ENCODE assay signal across 9 cellular contexts in the genomic region with DNA sequence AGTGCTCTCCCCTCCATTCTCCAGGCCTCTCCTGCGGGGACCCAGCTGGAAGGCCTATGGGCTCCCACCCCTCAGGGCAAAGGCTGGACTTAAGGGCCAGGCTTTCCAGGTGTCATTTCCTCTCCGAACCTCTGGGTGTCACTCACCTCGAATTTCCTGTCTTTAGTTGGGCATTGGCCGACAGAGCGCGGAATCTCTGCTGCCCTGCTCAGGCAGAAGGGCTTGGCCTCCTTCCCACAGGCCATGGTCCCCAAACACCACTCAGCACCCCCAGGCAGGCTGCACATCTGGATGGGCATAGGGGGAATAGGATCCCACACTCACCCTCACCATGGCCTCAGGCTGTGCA.
DNase-seq lines count a peak whose midpoint lies in the region; ATAC-seq, FAIRE-seq and TF ChIP-seq lines count a peak whose summit lies in the region.
"Had no signal": no experiment of that assay in that cellular context is flagged by ENCODE, and none has a peak within 500 bp of the region (broad histone marks: within the 10 kb centered on the region; RNA-seq: fewer than 3 reads in every experiment).

No MANE protein-coding gene starts in this region.

- CTCF ChIA-PET in K562 (lab: Yijun Ruan, JAX; ENCODE audit: low intra/inter-chr PET ratio), result interaction anchor here (7.7 kb wide), 1 partner anchor 275 kb away, joined by 97 read pairs; no protein-coding TSS in a partner anchor
- CTCF ChIA-PET in HepG2 (lab: Yijun Ruan, JAX; ENCODE audit: low intra/inter-chr PET ratio, low total read pairs), result interaction anchor here (1.4 to 5.8 kb wide), 3 partner anchors 72 to 202 kb away, joined by 7 to 77 read pairs (median 7); no protein-coding TSS in a partner anchor

- TF ChIP-seq RAD21 in K562 (CRISPR knock-in tag; conservative IDR thresholded peaks at IDR 0.05 in 1 of 2, IDR thresholded peaks at IDR 0.05 in 1 of 2) (no peak), HepG2 (CRISPR knock-in tag; IDR thresholded peaks at IDR 0.05) (no peak)

- H3K27ac ChIP-seq in ACC112 (ENCODE audit: low read depth, low read length) (no peak overlapping the region), K562 (ENCODE audit: extremely low read depth, low read depth, low read length) (no peak overlapping the region), HepG2 (ENCODE audit: extremely low read length, insufficient read depth, low read length) (no peak overlapping the region)
- H3K27ac ChIP-seq: SK-N-MC had no signal

- ATAC-seq in K562, result peak; percentile 69
- peak; percentile 87 for ATAC-seq in HepG2
- no peak for ATAC-seq in GM21528 (IDR thresholded peaks at IDR 0.05; ENCODE audit: low FRiP score, unreplicated experiment)
- ATAC-seq in GM19395 (IDR thresholded peaks at IDR 0.05; ENCODE audit: unreplicated experiment), result no peak
- no peak for ATAC-seq in GM18520 (IDR thresholded peaks at IDR 0.05; ENCODE audit: unreplicated experiment)

- POLR2A ChIA-PET in K562 (lab: Yijun Ruan, JAX), result interaction anchor here (0.5 to 0.6 kb wide), 2 partner anchors 115 to 386 kb away, joined by 3 read pairs; no protein-coding TSS in a partner anchor
- POLR2A ChIA-PET in HepG2 (lab: Yijun Ruan, JAX), result interaction anchor here (0.8 to 1.5 kb wide), 2 partner anchors 45 to 213 kb away, joined by 3 read pairs; a partner anchor contains a TSS

- no peak for DNase-seq in GM13977 (ENCODE audit: low spot score)
- DNase-seq in K562 (ENCODE audit: extremely low read depth in 1 of 4, low spot score in 3 of 4), result peak in 3 of 4 experiments; percentile 33 to 35 (median 35)
- peak; percentile 67 for DNase-seq in HepG2 (ENCODE audit: low spot score)
- DNase-seq in mucosa of gallbladder (ENCODE audit: low spot score), result no peak

- no peak for FAIRE-seq in K562 (lab: Jason Lieb, UNC)
- peak; percentile 77 for FAIRE-seq in HepG2 (lab: Jason Lieb, UNC)

- H3K9ac ChIP-seq in K562 (ENCODE audit: insufficient read depth in 1 of 2, low read depth in 2 of 2, low read length in 2 of 2) (no peak overlapping the region), HepG2 (ENCODE audit: insufficient read depth, low read depth, low read length) (peak overlapping the region; percentile 54)

- H3K27me3 ChIP-seq in ACC112 (ENCODE audit: insufficient read depth, low read length), result peaks cover 10% of the 10 kb centered on the region; the same call in 1 of the 2 replicates
- H3K27me3 ChIP-seq in K562 (ENCODE audit: control insufficient read depth in 2 of 2, insufficient read depth in 2 of 2, low read length in 2 of 2), result peaks cover 6 to 34% of the 10 kb centered on the region in 2 experiments; a peak in 3 of 5 replicates
- H3K27me3 ChIP-seq in HepG2 (ENCODE audit: control insufficient read depth in 1 of 2, insufficient read depth in 2 of 2, low read length in 2 of 2), result peaks cover 0 to 13% of the 10 kb centered on the region in 2 experiments; a peak in 3 of 5 replicates

- peak overlapping the region; percentile 65 for H3K4me3 ChIP-seq in ACC112 (ENCODE audit: low read depth, low read length)
- H3K4me3 ChIP-seq in K562, result no peak overlapping the region
- peak overlapping the region; percentile 69 to 76 (median 73); a peak in 5 of 6 replicates for H3K4me3 ChIP-seq in HepG2 (replicated peaks in 1 of 3; ENCODE audit: insufficient read depth in 1 of 3, low read depth in 2 of 3, low read length in 3 of 3)
- H3K4me3 ChIP-seq: SK-N-MC had no signal

- TF ChIP-seq POLR2A in K562 (conservative IDR thresholded peaks at IDR 0.05) (no peak), HepG2 (IDR thresholded peaks at IDR 0.05; ENCODE audit: insufficient read depth in 1 of 2, low read depth in 2 of 2, low read length in 2 of 2) (peak in 1 of 2 experiments; percentile 18; a peak in 1 of 4 replicates)

- TF ChIP-seq CTCF in GM13977 (IDR thresholded peaks at IDR 0.05; ENCODE audit: extremely low read depth, insufficient read depth, missing control alignments) (peak; percentile 13), K562 (IDR thresholded peaks at IDR 0.05 in 2 of 3, conservative IDR thresholded peaks at IDR 0.05 in 1 of 3; ENCODE audit: insufficient read depth in 2 of 3, low read depth in 1 of 3, low read length in 3 of 3) (peak; percentile 33 to 47 (median 45); a peak in 4 of 6 replicates), HepG2 (CRISPR knock-in tag; IDR thresholded peaks at IDR 0.05) (peak; percentile 65)

- H3K36me3 ChIP-seq in ACC112 (ENCODE audit: insufficient read depth, low read length) (no peaks in the 10 kb centered on the region), K562 (ENCODE audit: control insufficient read depth, insufficient read depth, low read length) (no peaks in the 10 kb centered on the region), HepG2 (replicated peaks in 1 of 2; ENCODE audit: control insufficient read depth in 1 of 2, insufficient read depth in 2 of 2, low read length in 2 of 2) (no peaks in the 10 kb centered on the region)

- 34% methylated on average over 6 of the region's 6 CpGs for WGBS in K562 (ENCODE audit: insufficient coverage, low coverage, missing lambda C conversion rate)
- 16% methylated on average over 5 of the region's 6 CpGs for WGBS in HepG2 (ENCODE audit: low lambda C conversion rate)

- TF ChIP-seq EP300 in K562 (IDR thresholded peaks at IDR 0.05; ENCODE audit: low read length) (no peak), HepG2 (IDR thresholded peaks at IDR 0.05; ENCODE audit: low read depth in 2 of 2, low read length in 2 of 2) (no peak), HepG2 (CRISPR knock-in tag; IDR thresholded peaks at IDR 0.05; ENCODE audit: borderline replicate concordance) (no peak)

- in situ Hi-C loops in GM13977 (cut with MboI; ENCODE audit: low pct_unique_long_range_greater_than_20kb, low sequenced_read_pairs, unreplicated experiment) (loop anchor here (10.0 kb wide), 1 partner anchor 276 kb away; no protein-coding TSS in a partner anchor), K562 (cut with MboI) (loop anchor here (5.0 kb wide), 2 partner anchors 169 to 274 kb away; no protein-coding TSS in a partner anchor), HepG2 (cut with HindIII; ENCODE audit: extremely low pct_ligation_motif_present, low pct_unique_long_range_greater_than_20kb) (loop anchor here (5.0 kb wide), 2 partner anchors 174 to 274 kb away; no protein-coding TSS in a partner anchor)

- H3K79me2 ChIP-seq in ACC112 (ENCODE audit: control insufficient read depth, insufficient read depth, low read length, unreplicated experiment) (no peaks in the 10 kb centered on the region), K562 (ENCODE audit: control insufficient read depth, insufficient read depth, low read length) (no peaks in the 10 kb centered on the region), HepG2 (ENCODE audit: insufficient read depth, low read length) (no peaks in the 10 kb centered on the region)

- intact Hi-C loops in K562 (cut with micrococcal nuclease) (loop anchor here (2.0 to 10.0 kb wide), 4 partner anchors 72 to 1834 kb away; no protein-coding TSS in a partner anchor), HepG2 (cut with micrococcal nuclease; ENCODE audit: unreplicated experiment) (no loop called here)

- peaks cover 31% of the 10 kb centered on the region for H3K4me1 ChIP-seq in ACC112 (ENCODE audit: control insufficient read depth, insufficient read depth, low read length, unreplicated experiment)
- H3K4me1 ChIP-seq in K562 (replicated peaks in 1 of 2; ENCODE audit: control insufficient read depth in 2 of 2, insufficient read depth in 2 of 2, low read length in 2 of 2), result peaks cover 0 to 10% of the 10 kb centered on the region in 2 experiments; a peak in 3 of 5 replicates
- H3K4me1 ChIP-seq in HepG2 (ENCODE audit: insufficient read depth, low read length), result peaks cover 51% of the 10 kb centered on the region

- H2AFZ ChIP-seq in ACC112 (ENCODE audit: low read length, unreplicated experiment), result peak overlapping the region; percentile 19
- no peak overlapping the region for H2AFZ ChIP-seq in K562 (ENCODE audit: low read depth, low read length)
- H2AFZ ChIP-seq in HepG2 (ENCODE audit: low read length), result peak overlapping the region; percentile 42

- no peaks in the 10 kb centered on the region for H3K9me3 ChIP-seq in K562 (replicated peaks; ENCODE audit: control insufficient read depth, insufficient read depth, low read depth, low read length)
- H3K9me3 ChIP-seq in HepG2 (ENCODE audit: low read length), result no peaks in the 10 kb centered on the region

- BruUV-seq in K562 (replicated peaks; lab: Mats Ljungman, UMichigan) (no TSS peak), HepG2 (replicated peaks; lab: Mats Ljungman, UMichigan) (no TSS peak)

- H3K9me1 ChIP-seq in K562 (ENCODE audit: control insufficient read depth, insufficient read depth, low read length), result no peaks in the 10 kb centered on the region

- H4K20me1 ChIP-seq in K562 (replicated peaks; ENCODE audit: control insufficient read depth, insufficient read depth, low read length) (no peaks in the 10 kb centered on the region), HepG2 (ENCODE audit: insufficient read depth, low read length) (no peaks in the 10 kb centered on the region)

- H3K4me2 ChIP-seq in K562 (ENCODE audit: insufficient read depth, low read length) (no peak overlapping the region), HepG2 (ENCODE audit: low read depth, low read length) (peak overlapping the region; percentile 92)

TF ChIP-seq in K562, 482 proteins besides CTCF, POLR2A, EP300 and RAD21:
- TF ChIP-seq, protein P1, sequence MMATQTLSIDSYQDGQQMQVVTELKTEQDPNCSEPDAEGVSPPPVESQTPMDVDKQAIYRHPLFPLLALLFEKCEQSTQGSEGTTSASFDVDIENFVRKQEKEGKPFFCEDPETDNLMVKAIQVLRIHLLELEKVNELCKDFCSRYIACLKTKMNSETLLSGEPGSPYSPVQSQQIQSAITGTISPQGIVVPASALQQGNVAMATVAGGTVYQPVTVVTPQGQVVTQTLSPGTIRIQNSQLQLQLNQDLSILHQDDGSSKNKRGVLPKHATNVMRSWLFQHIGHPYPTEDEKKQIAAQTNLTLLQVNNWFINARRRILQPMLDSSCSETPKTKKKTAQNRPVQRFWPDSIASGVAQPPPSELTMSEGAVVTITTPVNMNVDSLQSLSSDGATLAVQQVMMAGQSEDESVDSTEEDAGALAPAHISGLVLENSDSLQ (IDR thresholded peaks at IDR 0.05), result peak; percentile 61; the same call in 1 of the 2 replicates
- no peak for TF ChIP-seq ZNF57 (CRISPR knock-in tag; IDR thresholded peaks at IDR 0.05)

TF ChIP-seq in HepG2, 621 proteins besides CTCF, POLR2A, EP300 and RAD21 (continues in another document):
- TF ChIP-seq HES4 (CRISPR knock-in tag; IDR thresholded peaks at IDR 0.05; ENCODE audit: borderline replicate concordance), result no peak

Comparison
In these comparisons a context has a peak if more than half of its experiments do, and no peak if none do; other contexts are left out.
1. DNase-seq: peak in K562 (3 of 4) and HepG2 (single experiment); none in GM13977 (single experiment) and mucosa of gallbladder (single experiment).
2. CTCF ChIP-seq: peak in every context shown above with its lines; median percentile 65 in HepG2; 45 in K562; 13 in GM13977.
3. ATAC-seq: peak in K562 (single experiment) and HepG2 (single experiment); none in GM21528 (single experiment), GM19395 (single experiment) and GM18520 (single experiment).